ENCODE assay signal across 8 cellular contexts in genomic region chr1:239387304-239388231, GRCh38. TPM values are rescaled to one million over a fixed set of nuclear protein-coding genes. Genes with fewer than 3 reads are reported as not detected.
DNase-seq lines count a peak whose midpoint lies in the region; ATAC-seq and TF ChIP-seq lines count a peak whose summit lies in the region.

No MANE protein-coding gene starts in this region.

- H3K27me3 ChIP-seq in ovary = no peaks in the 10 kb centered on the region

- peak overlapping the region; percentile 55 for H3K4me3 ChIP-seq in epithelial cell of proximal tubule (ENCODE audit: low read depth, low read length)
- H3K4me3 ChIP-seq in ovary = peak overlapping the region; percentile 71

- WGBS in ovary, 3 donors = 1 to 3% (median 2%) methylated on average over 56 of the region's 56 CpGs

- ATAC-seq in GM19035 (IDR thresholded peaks at IDR 0.05; ENCODE audit: unreplicated experiment) (no peak), HG03280 (IDR thresholded peaks at IDR 0.05; ENCODE audit: unreplicated experiment) (no peak), HG03159 (IDR thresholded peaks at IDR 0.05; ENCODE audit: unreplicated experiment) (no peak)

- H3K9me3 ChIP-seq in ovary = no peaks in the 10 kb centered on the region

- H3K27ac ChIP-seq in ovary = peak overlapping the region; percentile 18 to 88

- H3K4me1 ChIP-seq in ovary (ENCODE audit: insufficient read depth) = peaks cover 1% of the 10 kb centered on the region

- intact Hi-C loops in ovary (cut with DNase I) = no loop called here

- no peak for TF ChIP-seq CTCF in epithelial cell of proximal tubule (conservative IDR thresholded peaks at IDR 0.05; ENCODE audit: low read depth, low read length)
- no peak for TF ChIP-seq CTCF in ovary (IDR thresholded peaks at IDR 0.05)

- no peaks in the 10 kb centered on the region for H3K36me3 ChIP-seq in ovary

- no peak for TF ChIP-seq POLR2A in ovary (IDR thresholded peaks at IDR 0.05)

- TF ChIP-seq EP300 in ovary (IDR thresholded peaks at IDR 0.05) = no peak

- DNase-seq in D341Med (ENCODE audit: low spot score) (peak; percentile 70), NCI-H748 treated with DMSO at 0.1 percent for 48 hours (lab: John Stamatoyannopoulos, UW) (peak; percentile 2), epithelial cell of proximal tubule (ENCODE audit: low read depth) (no peak), ovary (peak in 4 of 5 donors; percentile 14 to 53 (median 44)), activated gamma-delta T cell (lab: John Stamatoyannopoulos, UW) (no peak)

RNA-seq across cellular contexts. Expression of gene CHRM3, which starts 1.2 kb away (rescaled TPM):
- total RNA-seq in epithelial cell of proximal tubule = 0.06 and 0.07 TPM in 2 replicates
- 10 to 100 TPM in 5 of 7 donors, 1 to 10 TPM in 2; 1.2 to 39.9 (median 12.6) TPM for total RNA-seq in ovary
- 1 to 10 TPM; 3.6 to 4.0 TPM for polyA plus RNA-seq in ovary

Comparison
In these comparisons a context has a peak if more than half of its experiments do, and no peak if none do; other contexts are left out.
1. DNase-seq: peak in D341Med (single experiment), NCI-H748 treated with DMSO at 0.1 percent for 48 hours (single experiment) and ovary (4 of 5); none in epithelial cell of proximal tubule (single experiment) and activated gamma-delta T cell (single experiment).